In the genomic region with DNA sequence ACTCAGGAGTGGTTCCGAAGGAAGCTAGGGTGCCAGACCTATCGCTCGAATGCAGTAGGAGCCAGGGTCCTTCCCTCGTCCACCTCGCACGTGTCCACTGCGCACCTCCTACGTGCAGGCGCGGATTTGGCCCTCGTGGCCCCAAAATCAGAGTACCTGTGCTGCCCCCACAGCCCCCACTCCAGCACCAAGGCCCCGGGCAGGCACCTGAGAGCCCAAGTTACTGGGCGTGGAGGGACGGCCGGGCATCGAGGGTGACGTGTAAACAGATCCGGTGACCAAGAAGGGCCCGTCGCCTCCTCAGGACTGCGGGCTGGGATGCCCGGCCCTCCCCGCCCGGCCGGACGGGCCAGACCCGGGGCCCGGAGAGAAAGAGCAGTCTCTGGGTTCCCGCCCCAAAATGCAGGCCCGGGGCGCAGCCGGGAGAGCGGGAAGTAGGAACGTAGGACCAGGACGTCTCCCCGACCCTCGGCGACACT, we compare ENCODE assay signal across 8 cellular contexts. TPM values are rescaled to one million over a fixed set of nuclear protein-coding genes. Genes with fewer than 3 reads are reported as not detected.
DNase-seq lines count a peak whose midpoint lies in the region; ATAC-seq, FAIRE-seq and TF ChIP-seq lines count a peak whose summit lies in the region.

No MANE protein-coding gene starts in this region.

- peak overlapping the region; percentile 91 for H3K4me2 ChIP-seq in GM12878 (ENCODE audit: control insufficient read depth, insufficient read depth)

- in situ Hi-C loops in GM12878 (cut with MboI), result no loop called here

- SMC1A ChIA-PET in GM12878 (lab: Charles Lee; ENCODE audit: uncharacterized antibody, unreplicated experiment), result interaction anchor here (1.0 to 2.1 kb wide), 3 partner anchors 22 to 120 kb away, joined by 3 to 8 read pairs (median 7); no protein-coding TSS in a partner anchor

- intact Hi-C loops in GM12878 (cut with micrococcal nuclease; ENCODE audit: unreplicated experiment), result no loop called here
- intact Hi-C loops in tibial artery (cut with DNase I; ENCODE audit: low total_unique reads), result loop anchor here (2.0 kb wide), 1 partner anchor 105 kb away; a partner anchor contains a TSS

- 5% methylated on average over 32 of the region's 38 CpGs for WGBS in GM12878 (ENCODE audit: insufficient coverage, insufficient replicate concordance, low lambda C conversion rate, missing lambda C conversion rate)

- DNase-seq in HK-2 (ENCODE audit: unreplicated experiment) (peak; percentile 53), GM12878 (ENCODE audit: low read depth, low spot score) (no peak), left lobe of liver (ENCODE audit: low spot score) (no peak), tibial artery (no peak), NCI-H82 treated with DMSO at 0.1 percent for 48 hours (lab: John Stamatoyannopoulos, UW; ENCODE audit: unreplicated experiment) (no peak), kidney glomerular epithelial cell (lab: John Stamatoyannopoulos, UW) (no peak)

- peak overlapping the region; percentile 81 for H3K27ac ChIP-seq in GM12878 (ENCODE audit: control insufficient read depth, insufficient read depth)
- peak overlapping the region; percentile 89 to 90 for H3K27ac ChIP-seq in tibial artery

- BruUV-seq in GM12878 (replicated peaks; lab: Mats Ljungman, UMichigan), result no TSS peak

- POLR2A ChIA-PET in GM12878 (lab: Charles Lee), result interaction anchor here (0.6 to 2.6 kb wide), 5 partner anchors 14 to 150 kb away, joined by 3 to 10 read pairs (median 4); no protein-coding TSS in a partner anchor

- RAD21 ChIA-PET in GM12878 (lab: Charles Lee; ENCODE audit: unreplicated experiment), result interaction anchor here (1.0 to 3.6 kb wide), 5 partner anchors 24 to 200 kb away, joined by 3 to 40 read pairs (median 4); a partner anchor contains a TSS

- H3K9me3 ChIP-seq in GM12878 (replicated peaks; ENCODE audit: control insufficient read depth, insufficient read depth, low read length), result no peaks in the 10 kb centered on the region
- H3K9me3 ChIP-seq in tibial artery, result no peaks in the 10 kb centered on the region

- TF ChIP-seq RAD21 in GM12878 (IDR thresholded peaks at IDR 0.05; ENCODE audit: insufficient read depth, low read depth, low read length), result no peak

- peak overlapping the region; percentile 90 for H3K9ac ChIP-seq in GM12878 (ENCODE audit: control insufficient read depth, insufficient read depth, low read length)

- H3K4me3 ChIP-seq in GM12878 (peak overlapping the region; percentile 92), tibial artery (peak overlapping the region; percentile 78 to 98)

- CTCF ChIA-PET in GM12878 (lab: Yijun Ruan, JAX), result interaction anchor here (1.0 to 3.8 kb wide), 5 partner anchors 21 to 114 kb away, joined by 3 to 46 read pairs (median 7); a partner anchor contains a TSS

- no peak for TF ChIP-seq EP300 in GM12878 (IDR thresholded peaks at IDR 0.05; ENCODE audit: borderline replicate concordance in 1 of 2, control insufficient read depth in 1 of 2, low read depth in 2 of 2, low read length in 2 of 2)

- H3K79me2 ChIP-seq in GM12878 (ENCODE audit: control insufficient read depth, insufficient read depth, low read length), result peaks cover 26% of the 10 kb centered on the region

- FAIRE-seq in GM12878 (lab: Jason Lieb, UNC), result no peak

- no peak for TF ChIP-seq POLR2A in GM12878 (IDR thresholded peaks at IDR 0.05; ENCODE audit: low read depth, low read length)

- H2AFZ ChIP-seq in GM12878 (ENCODE audit: control insufficient read depth, low read depth, low read length), result peak overlapping the region; percentile 71

- H3K27me3 ChIP-seq in GM12878 (replicated peaks in 1 of 2; ENCODE audit: control insufficient read depth in 2 of 2, insufficient read depth in 2 of 2, low read length in 1 of 2), result no peaks in the 10 kb centered on the region
- no peaks in the 10 kb centered on the region for H3K27me3 ChIP-seq in tibial artery

- no peaks in the 10 kb centered on the region for H4K20me1 ChIP-seq in GM12878 (ENCODE audit: control insufficient read depth, insufficient read depth)

- H3K4me1 ChIP-seq in GM12878 (ENCODE audit: control insufficient read depth, insufficient read depth, low read length) (peaks cover 8% of the 10 kb centered on the region), tibial artery (peaks cover 0 to 31% (median 24%) of the 10 kb centered on the region in 4 donors)

- peak; percentile 7 for ATAC-seq in GM18517 (IDR thresholded peaks at IDR 0.05; ENCODE audit: unreplicated experiment)
- peak; percentile 1; the same call in 1 of the 3 replicates for ATAC-seq in GM12878
- ATAC-seq in left lobe of liver, result peak; percentile 5
- no peak for ATAC-seq in GM21360 (IDR thresholded peaks at IDR 0.05; ENCODE audit: unreplicated experiment)

- no peak for TF ChIP-seq CTCF in GM12878 (IDR thresholded peaks at IDR 0.05 in 2 of 3, conservative IDR thresholded peaks at IDR 0.05 in 1 of 3; ENCODE audit: control insufficient read depth in 2 of 3, extremely low read depth in 1 of 3, insufficient read depth in 1 of 3, low read depth in 3 of 3, low read length in 3 of 3)
- TF ChIP-seq CTCF in tibial artery (IDR thresholded peaks at IDR 0.05), result no peak

- H3K36me3 ChIP-seq in GM12878 (ENCODE audit: control insufficient read depth in 2 of 2, insufficient read depth in 2 of 2, low read length in 1 of 2), result peaks cover 8 to 19% of the 10 kb centered on the region in 2 experiments; a peak in 3 of 4 replicates
- H3K36me3 ChIP-seq in tibial artery, result peaks cover 25 to 37% (median 35%) of the 10 kb centered on the region in 3 donors

RNA-seq across cellular contexts. Expression of a gene that starts 0.5 kb away (rescaled TPM):
- total RNA-seq in GM12878 (2013; cell fraction: nucleolus; rRNA removed), result 47.3 and 49.5 TPM in 2 replicates
- total RNA-seq in GM12878 (2014; rRNA removed) (175 and 192 TPM in 2 replicates), GM12878 (2014; rRNA removed; fragmentation: Illumina TruSeq; extraction: Trizol) (85.8 and 95.1 TPM in 2 replicates), GM12878 (2021) (190 and 198 TPM in 2 replicates), left lobe of liver (78.6 TPM)
- 40.5 TPM for polyA plus RNA-seq in GM12878 (2011; ENCODE audit: low read depth)
- polyA plus RNA-seq in GM12878 (2011; rRNA removed) (27.2 and 62.1 TPM in 2 replicates), GM12878 (2014; fragmentation: Illumina TruSeq; extraction: Trizol) (21.0 and 108 TPM in 2 replicates), GM12878 (2014; fragmentation: Nextera tagmentation; extraction: Ambion mirVana) (1 to 10 TPM; 3.5 to 7.5 TPM), GM12878 (2014; rRNA removed) (227 and 273 TPM in 2 replicates), GM12878 (2016; fragmentation: Nextera tagmentation; extraction: Ambion mirVana) (100 to 1,000 TPM; 242 to 270 TPM)
- 106 and 140 TPM in 2 replicates for polyA plus RNA-seq in GM12878 (2011; cell fraction: cytosol; rRNA removed)
- polyA plus RNA-seq in GM12878 (2011; cell fraction: nucleus; rRNA removed), result 226 and 301 TPM in 2 replicates
- polyA plus RNA-seq in GM12878 (2012), result 94.3 and 110 TPM in 2 replicates
- 28.4 and 48.2 TPM in 2 replicates for polyA minus RNA-seq in GM12878 (2011; rRNA and poly(A)+ RNA removed)
- polyA minus RNA-seq in GM12878 (2011; cell fraction: cytosol; rRNA and poly(A)+ RNA removed), result 39.4 and 51.5 TPM in 2 replicates
- polyA minus RNA-seq in GM12878 (2011; cell fraction: nucleus; rRNA and poly(A)+ RNA removed), result 34.2 and 60.8 TPM in 2 replicates

RNA-seq across cellular contexts. Expression of a gene that starts 15.7 kb away (rescaled TPM):
- not detected in 2 replicates for total RNA-seq in GM12878 (2013; cell fraction: nucleolus; rRNA removed)
- total RNA-seq in GM12878 (2014; rRNA removed) (not detected in 2 replicates), GM12878 (2014; rRNA removed; fragmentation: Illumina TruSeq; extraction: Trizol) (not detected in 2 replicates), GM12878 (2021) (not detected in 2 replicates), left lobe of liver (not detected)
- not detected for polyA plus RNA-seq in GM12878 (2011; ENCODE audit: low read depth)
- polyA plus RNA-seq in GM12878 (2011; rRNA removed) (0.07 TPM in 1 of 2 replicates, not detected in the other), GM12878 (2014; fragmentation: Illumina TruSeq; extraction: Trizol) (not detected in 2 replicates), GM12878 (2014; fragmentation: Nextera tagmentation; extraction: Ambion mirVana) (not detected), GM12878 (2014; rRNA removed) (0.36 TPM in 1 of 2 replicates, not detected in the other), GM12878 (2016; fragmentation: Nextera tagmentation; extraction: Ambion mirVana) (under 1 TPM in 1 of 2 experiments, not detected in 1; 0.17 TPM)
- polyA plus RNA-seq in GM12878 (2011; cell fraction: cytosol; rRNA removed), result not detected in 2 replicates
- not detected in 2 replicates for polyA plus RNA-seq in GM12878 (2011; cell fraction: nucleus; rRNA removed)
- 0.08 and 0.39 TPM in 2 replicates for polyA plus RNA-seq in GM12878 (2012)
- not detected in 2 replicates for polyA minus RNA-seq in GM12878 (2011; rRNA and poly(A)+ RNA removed)
- polyA minus RNA-seq in GM12878 (2011; cell fraction: cytosol; rRNA and poly(A)+ RNA removed), result not detected in 2 replicates
- not detected in 2 replicates for polyA minus RNA-seq in GM12878 (2011; cell fraction: nucleus; rRNA and poly(A)+ RNA removed)

RNA-seq across cellular contexts. Expression of a gene that starts 21.0 kb away (rescaled TPM):
- total RNA-seq in GM12878 (2013; cell fraction: nucleolus; rRNA removed), result 191 and 195 TPM in 2 replicates
- 275 and 367 TPM in 2 replicates for total RNA-seq in GM12878 (2014; rRNA removed)
- total RNA-seq in GM12878 (2014; rRNA removed; fragmentation: Illumina TruSeq; extraction: Trizol), result 64.5 and 85.4 TPM in 2 replicates
- 361 and 389 TPM in 2 replicates for total RNA-seq in GM12878 (2021)
- polyA plus RNA-seq in GM12878 (2011; ENCODE audit: low read depth), result 195 TPM
- polyA plus RNA-seq in GM12878 (2011; rRNA removed), result 10.5 and 58.2 TPM in 2 replicates
- 78.4 and 102 TPM in 2 replicates for polyA plus RNA-seq in GM12878 (2011; cell fraction: cytosol; rRNA removed)
- 485 and 500 TPM in 2 replicates for polyA plus RNA-seq in GM12878 (2011; cell fraction: nucleus; rRNA removed)
- 241 and 346 TPM in 2 replicates for polyA plus RNA-seq in GM12878 (2012)
- polyA plus RNA-seq in GM12878 (2014; fragmentation: Illumina TruSeq; extraction: Trizol), result 30.9 and 120 TPM in 2 replicates
- polyA plus RNA-seq in GM12878 (2014; fragmentation: Nextera tagmentation; extraction: Ambion mirVana), result 10 to 100 TPM; 22.3 to 33.2 TPM
- polyA plus RNA-seq in GM12878 (2014; rRNA removed), result 158 and 192 TPM in 2 replicates
- polyA plus RNA-seq in GM12878 (2016; fragmentation: Nextera tagmentation; extraction: Ambion mirVana), result 100 to 1,000 TPM; 351 to 363 TPM
- 55.3 and 92.2 TPM in 2 replicates for polyA minus RNA-seq in GM12878 (2011; rRNA and poly(A)+ RNA removed)
- polyA minus RNA-seq in GM12878 (2011; cell fraction: cytosol; rRNA and poly(A)+ RNA removed), result 92.2 and 92.5 TPM in 2 replicates
- 83.1 and 106 TPM in 2 replicates for polyA minus RNA-seq in GM12878 (2011; cell fraction: nucleus; rRNA and poly(A)+ RNA removed)
- 111 TPM for total RNA-seq in left lobe of liver

RNA-seq across cellular contexts. Expression of a gene that starts 39.5 kb away (rescaled TPM):
- total RNA-seq in GM12878 (2013; cell fraction: nucleolus; rRNA removed), result 0.37 TPM in 1 of 2 replicates, not detected in the other
- total RNA-seq in GM12878 (2014; rRNA removed) (1.1 and 1.3 TPM in 2 replicates), GM12878 (2014; rRNA removed; fragmentation: Illumina TruSeq; extraction: Trizol) (0.09 and 0.36 TPM in 2 replicates), GM12878 (2021) (1.3 and 1.7 TPM in 2 replicates), left lobe of liver (0.20 TPM)
- 0.10 TPM for polyA plus RNA-seq in GM12878 (2011; ENCODE audit: low read depth)
- polyA plus RNA-seq in GM12878 (2011; rRNA removed) (0.04 and 0.18 TPM in 2 replicates), GM12878 (2014; fragmentation: Illumina TruSeq; extraction: Trizol) (0.13 TPM in 1 of 2 replicates, not detected in the other), GM12878 (2014; fragmentation: Nextera tagmentation; extraction: Ambion mirVana) (under 1 TPM in 1 of 2 experiments, not detected in 1; 0.09 TPM), GM12878 (2014; rRNA removed) (0.82 and 1.1 TPM in 2 replicates), GM12878 (2016; fragmentation: Nextera tagmentation; extraction: Ambion mirVana) (under 1 TPM in 1 of 2 experiments, not detected in 1; 0.08 TPM)
- 0.16 and 0.33 TPM in 2 replicates for polyA plus RNA-seq in GM12878 (2011; cell fraction: cytosol; rRNA removed)
- 0.34 and 0.39 TPM in 2 replicates for polyA plus RNA-seq in GM12878 (2011; cell fraction: nucleus; rRNA removed)
- 0.57 and 0.59 TPM in 2 replicates for polyA plus RNA-seq in GM12878 (2012)
- polyA minus RNA-seq in GM12878 (2011; rRNA and poly(A)+ RNA removed), result 0.22 and 0.41 TPM in 2 replicates
- 0.83 TPM in 1 of 2 replicates, not detected in the other for polyA minus RNA-seq in GM12878 (2011; cell fraction: cytosol; rRNA and poly(A)+ RNA removed)
- 0.12 and 0.38 TPM in 2 replicates for polyA minus RNA-seq in GM12878 (2011; cell fraction: nucleus; rRNA and poly(A)+ RNA removed)

RNA-seq across cellular contexts. Expression of a gene that starts 56.2 kb away (rescaled TPM):
- not detected in 2 replicates for total RNA-seq in GM12878 (2013; cell fraction: nucleolus; rRNA removed)
- total RNA-seq in GM12878 (2014; rRNA removed), result not detected in 2 replicates
- total RNA-seq in GM12878 (2014; rRNA removed; fragmentation: Illumina TruSeq; extraction: Trizol), result not detected in 2 replicates
- not detected in 2 replicates for total RNA-seq in GM12878 (2021)
- not detected for polyA plus RNA-seq in GM12878 (2011; ENCODE audit: low read depth)
- not detected in 2 replicates for polyA plus RNA-seq in GM12878 (2011; rRNA removed)
- not detected in 2 replicates for polyA plus RNA-seq in GM12878 (2011; cell fraction: cytosol; rRNA removed)
- not detected in 2 replicates for polyA plus RNA-seq in GM12878 (2011; cell fraction: nucleus; rRNA removed)
- 0.03 TPM in 1 of 2 replicates, not detected in the other for polyA plus RNA-seq in GM12878 (2012)
- polyA plus RNA-seq in GM12878 (2014; fragmentation: Illumina TruSeq; extraction: Trizol), result not detected in 2 replicates
- not detected for polyA plus RNA-seq in GM12878 (2014; fragmentation: Nextera tagmentation; extraction: Ambion mirVana)
- 0.03 and 0.04 TPM in 2 replicates for polyA plus RNA-seq in GM12878 (2014; rRNA removed)
- polyA plus RNA-seq in GM12878 (2016; fragmentation: Nextera tagmentation; extraction: Ambion mirVana), result not detected
- polyA minus RNA-seq in GM12878 (2011; rRNA and poly(A)+ RNA removed), result not detected in 2 replicates
- polyA minus RNA-seq in GM12878 (2011; cell fraction: cytosol; rRNA and poly(A)+ RNA removed), result not detected in 2 replicates
- polyA minus RNA-seq in GM12878 (2011; cell fraction: nucleus; rRNA and poly(A)+ RNA removed), result not detected in 2 replicates
- total RNA-seq in left lobe of liver, result 1.8 TPM
